In genomic region chr10:76901701-76902100, GRCh38 we compare ENCODE assay signal across 32 cellular contexts.
"Had no signal": no experiment of that assay in that cellular context is flagged by ENCODE, and none has a peak within 500 bp of the region (broad histone marks: within the 10 kb centered on the region; RNA-seq: fewer than 3 reads in every experiment).

No MANE protein-coding gene starts in this region.

- ATAC-seq: naive thymus-derived CD8-positive, alpha-beta T cell; natural killer cell treated with Interleukin-12 subunit alpha and Interleukin-12 subunit beta and Interleukin-15 and Interleukin-18, amount 100 ng/mL, for 72 hours; psoas muscle; right cardiac atrium; right lobe of liver; stimulated activated effector memory CD8-positive, alpha-beta T cell treated with anti-CD3 and anti-CD28 coated beads, Interleukin-12 subunit alpha, Interleukin-12 subunit beta, amount 100 ng/mL, for 72 hours; stimulated activated naive CD8-positive, alpha-beta T cell treated with anti-CD3 and anti-CD28 coated beads, Interleukin-15, amount 100 ng/mL, for 72 hours; stimulated activated naive CD8-positive, alpha-beta T cell treated with anti-CD3 and anti-CD28 coated beads, Interleukin-15, Interleukin-2, amounts not matched to agents 100 U/mL and 50 U/mL, for 24 hours; upper lobe of right lung had no signal

- H3K27ac ChIP-seq: neutrophil, ovary, parathyroid adenoma, psoas muscle, right lobe of liver, sigmoid colon, suprapubic skin, testis, tibial artery, transverse colon, upper lobe of right lung, vagina had no signal

- H3K27me3 Mint-ChIP-seq: naive B cell; natural killer cell treated with Interleukin-12 subunit alpha and Interleukin-12 subunit beta and Interleukin-15 and Interleukin-18, amount 100 ng/mL, for 72 hours; stimulated activated naive CD8-positive, alpha-beta T cell treated with anti-CD3 and anti-CD28 coated beads, Interleukin-15, amount 100 ng/mL, for 72 hours had no signal

- H3K4me1 Mint-ChIP-seq: naive thymus-derived CD8-positive, alpha-beta T cell; neural crest cell; stimulated activated effector memory CD8-positive, alpha-beta T cell treated with anti-CD3 and anti-CD28 coated beads, Interleukin-12 subunit alpha, Interleukin-12 subunit beta, amount 100 ng/mL, for 72 hours; stimulated activated naive CD8-positive, alpha-beta T cell treated with anti-CD3 and anti-CD28 coated beads, Interleukin-15, amount 100 ng/mL, for 72 hours had no signal

- H3K4me1 ChIP-seq: parathyroid adenoma, psoas muscle, right lobe of liver, suprapubic skin, testis, tibial artery, transverse colon, upper lobe of right lung, vagina had no signal

- H3K36me3 Mint-ChIP-seq: naive B cell; naive thymus-derived CD8-positive, alpha-beta T cell; natural killer cell treated with Interleukin-12 subunit alpha and Interleukin-12 subunit beta and Interleukin-15 and Interleukin-18, amount 100 ng/mL, for 72 hours; stimulated activated effector memory CD8-positive, alpha-beta T cell treated with anti-CD3 and anti-CD28 coated beads, Interleukin-12 subunit alpha, Interleukin-12 subunit beta, amount 100 ng/mL, for 72 hours; type B pancreatic cell had no signal

- H3K9ac ChIP-seq: parathyroid adenoma had no signal

- H3K36me3 ChIP-seq: neutrophil, ovary, right lobe of liver, suprapubic skin, transverse colon, upper lobe of right lung, vagina had no signal

- H3K9me3 Mint-ChIP-seq: naive thymus-derived CD8-positive, alpha-beta T cell; natural killer cell treated with Interleukin-12 subunit alpha and Interleukin-12 subunit beta and Interleukin-15 and Interleukin-18, amount 100 ng/mL, for 72 hours; neural crest cell; stimulated activated effector memory CD8-positive, alpha-beta T cell treated with anti-CD3 and anti-CD28 coated beads, Interleukin-12 subunit alpha, Interleukin-12 subunit beta, amount 100 ng/mL, for 72 hours; stimulated activated naive CD8-positive, alpha-beta T cell treated with anti-CD3 and anti-CD28 coated beads, Interleukin-15, amount 100 ng/mL, for 72 hours; type B pancreatic cell had no signal

- FAIRE-seq: small intestine had no signal

- H2AFZ ChIP-seq: parathyroid adenoma had no signal

- H3K4me3 Mint-ChIP-seq: naive B cell; naive thymus-derived CD8-positive, alpha-beta T cell; natural killer cell treated with Interleukin-12 subunit alpha and Interleukin-12 subunit beta and Interleukin-15 and Interleukin-18, amount 100 ng/mL, for 72 hours; nephron progenitor cell; neural crest cell; stimulated activated effector memory CD8-positive, alpha-beta T cell treated with anti-CD3 and anti-CD28 coated beads, Interleukin-12 subunit alpha, Interleukin-12 subunit beta, amount 100 ng/mL, for 72 hours; stimulated activated naive CD8-positive, alpha-beta T cell treated with anti-CD3 and anti-CD28 coated beads, Interleukin-15, amount 100 ng/mL, for 72 hours; type B pancreatic cell had no signal

- H3K27me3 ChIP-seq: neutrophil, ovary, right lobe of liver, sigmoid colon, suprapubic skin, testis, tibial artery, transverse colon, upper lobe of right lung, vagina had no signal

- DNase-seq: naive B cell; naive thymus-derived CD8-positive, alpha-beta T cell; nephron progenitor cell; nucleus accumbens; ovary; posterior cingulate gyrus; psoas muscle; right cardiac atrium; right lobe of liver; sigmoid colon; small intestine; stimulated activated CD4-positive, alpha-beta T cell treated with anti-CD3 and anti-CD28 coated beads, Interleukin-15, amount 100 ng/mL, for 24 hours; stimulated activated CD4-positive, alpha-beta T cell treated with anti-CD3 and anti-CD28 coated beads, Interleukin-2, amount 100 ng/mL, for 24 hours; stimulated activated CD4-positive, alpha-beta T cell treated with anti-CD3 and anti-CD28 coated beads, Interleukin-2, amount 100 ng/mL, for 48 hours; stimulated activated CD4-positive, alpha-beta T cell treated with anti-CD3 and anti-CD28 coated beads, Interleukin-4, amount 100 ng/mL, for 24 hours; stimulated activated naive CD4-positive, alpha-beta T cell; stimulated activated naive CD8-positive, alpha-beta T cell treated with anti-CD3 and anti-CD28 coated beads, Interleukin-15, amount 100 ng/mL, for 72 hours; stimulated activated naive CD8-positive, alpha-beta T cell treated with anti-CD3 and anti-CD28 coated beads, Interleukin-15, Interleukin-2, amounts not matched to agents 100 U/mL and 50 U/mL, for 24 hours; substantia nigra; testis; tibial artery; transverse colon; upper lobe of right lung had no signal

- H3K27ac Mint-ChIP-seq: naive thymus-derived CD8-positive, alpha-beta T cell; natural killer cell treated with Interleukin-12 subunit alpha and Interleukin-12 subunit beta and Interleukin-15 and Interleukin-18, amount 100 ng/mL, for 72 hours; nephron progenitor cell; progenitor cell of endocrine pancreas; stimulated activated effector memory CD8-positive, alpha-beta T cell treated with anti-CD3 and anti-CD28 coated beads, Interleukin-12 subunit alpha, Interleukin-12 subunit beta, amount 100 ng/mL, for 72 hours; stimulated activated naive CD8-positive, alpha-beta T cell treated with anti-CD3 and anti-CD28 coated beads, Interleukin-15, amount 100 ng/mL, for 72 hours; type B pancreatic cell had no signal

- H3K79me2 ChIP-seq: parathyroid adenoma had no signal

- H3K4me3 ChIP-seq: ovary, psoas muscle, right lobe of liver, sigmoid colon, suprapubic skin, testis, tibial artery, transverse colon, upper lobe of right lung, vagina had no signal
